ENCODE assay signal across 8 cellular contexts in the genomic region with DNA sequence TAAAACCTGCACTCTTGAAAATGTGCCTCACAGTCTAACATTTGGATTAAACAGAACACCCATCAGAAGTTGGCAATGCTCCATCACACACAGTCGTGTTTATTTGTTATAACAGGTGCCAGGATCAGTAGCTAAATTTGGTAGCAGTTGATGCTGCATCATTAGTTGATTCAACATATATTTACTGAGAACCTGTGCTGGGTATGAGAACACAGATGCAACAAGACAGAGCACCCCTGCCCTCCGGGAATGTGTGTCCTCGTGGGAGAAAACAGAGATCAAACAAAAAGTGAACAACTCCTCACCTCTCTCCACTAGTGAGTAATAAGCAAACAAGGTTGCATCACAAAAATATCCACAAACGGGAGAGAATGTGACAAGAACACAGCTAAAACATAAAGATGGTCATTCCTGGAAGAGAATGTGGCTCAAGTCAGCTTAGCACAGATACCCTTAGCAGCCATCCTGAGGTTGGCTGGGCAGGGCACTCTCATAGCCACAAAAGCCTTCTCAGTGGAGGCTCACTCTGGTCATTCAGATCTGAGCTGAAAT. TPM values are rescaled to one million over a fixed set of nuclear protein-coding genes. Genes with fewer than 3 reads are reported as not detected.
DNase-seq lines count a peak whose midpoint lies in the region; ATAC-seq and TF ChIP-seq lines count a peak whose summit lies in the region.

No MANE protein-coding gene starts in this region.

- BruUV-seq in Panc1 (replicated peaks; lab: Mats Ljungman, UMichigan), result no TSS peak

- CTCF ChIA-PET in Panc1 (lab: Charles Lee), result interaction anchor here (0.6 kb wide), 1 partner anchor 403 kb away, joined by 8 read pairs; no protein-coding TSS in a partner anchor
- CTCF ChIA-PET in CD4-positive, alpha-beta memory T cell (lab: Charles Lee; ENCODE audit: partially characterized antibody), result interaction anchor here (0.9 to 1.4 kb wide), 4 partner anchors 10 to 29 kb away, joined by 3 to 4 read pairs (median 4); no protein-coding TSS in a partner anchor

- POLR2A ChIA-PET in Panc1 (lab: Charles Lee), result no interaction called here
- POLR2A ChIA-PET in CD4-positive, alpha-beta memory T cell (lab: Charles Lee; ENCODE audit: partially characterized antibody), result interaction anchor here (1.2 to 3.3 kb wide), 3 partner anchors 9 to 26 kb away, joined by 7 to 11 read pairs (median 10); a partner anchor contains a TSS

- no peaks in the 10 kb centered on the region for H3K36me3 ChIP-seq in BLaER1 treated with 17β-estradiol and CSF1 and Interleukin-3, amounts not matched to agents 10 nM and 100 nM
- H3K36me3 ChIP-seq in Panc1 (ENCODE audit: control insufficient read depth, insufficient read depth, low read length), result no peaks in the 10 kb centered on the region
- no peaks in the 10 kb centered on the region for H3K36me3 ChIP-seq in gastroesophageal sphincter
- no peaks in the 10 kb centered on the region for H3K36me3 ChIP-seq in CD4-positive, alpha-beta memory T cell (ENCODE audit: insufficient read depth, low read length)

- peaks cover under 1 to 20% (median 15%) of the 10 kb centered on the region in 4 donors for H3K4me1 Mint-ChIP-seq in CD4-positive, alpha-beta memory T cell

- TF ChIP-seq CTCF in Panc1 (IDR thresholded peaks at IDR 0.05) (no peak), gastroesophageal sphincter (IDR thresholded peaks at IDR 0.05) (no peak), GM13977 (IDR thresholded peaks at IDR 0.05; ENCODE audit: extremely low read depth, insufficient read depth, missing control alignments) (no peak)

- peak overlapping the region in 1 of 7 donors; percentile 15 for H3K27ac Mint-ChIP-seq in CD4-positive, alpha-beta memory T cell

- peak overlapping the region in 3 of 11 experiments; percentile 2 to 40 (median 35); a peak in 5 of 22 replicates for H3K9ac ChIP-seq in BLaER1 treated with 17β-estradiol and CSF1 and Interleukin-3, amounts not matched to agents 10 nM and 100 nM

- no peak for TF ChIP-seq EP300 in gastroesophageal sphincter (IDR thresholded peaks at IDR 0.05)

- H3K27me3 ChIP-seq in BLaER1 treated with 17β-estradiol and CSF1 and Interleukin-3, amounts not matched to agents 10 nM and 100 nM, result no peaks in the 10 kb centered on the region
- H3K27me3 ChIP-seq in Panc1 (ENCODE audit: control insufficient read depth, insufficient read depth, low read length) (no peaks in the 10 kb centered on the region), gastroesophageal sphincter (no peaks in the 10 kb centered on the region)
- H3K27me3 ChIP-seq in CD4-positive, alpha-beta memory T cell (ENCODE audit: insufficient read depth, low read length), result no peaks in the 10 kb centered on the region

- H3K4me2 ChIP-seq in BLaER1 treated with 17β-estradiol and CSF1 and Interleukin-3, amounts not matched to agents 10 nM and 100 nM, result peak overlapping the region in 9 of 11 experiments; percentile 15 to 81 (median 63); a peak in 15 of 22 replicates

- no peak for TF ChIP-seq POLR2A in gastroesophageal sphincter (IDR thresholded peaks at IDR 0.05)

- H3K27me3 Mint-ChIP-seq in CD4-positive, alpha-beta memory T cell, result no peaks in the 10 kb centered on the region

- 22 to 29% methylated on average over 4 of the region's 4 CpGs for WGBS in gastroesophageal sphincter (ENCODE audit: low coverage in 1 of 2), 2 donors

- in situ Hi-C loops in Panc1 (cut with HindIII; ENCODE audit: low pct_unique_long_range_greater_than_20kb, low sequenced_read_pairs), result no loop called here
- in situ Hi-C loops in GM13977 (cut with MboI; ENCODE audit: low pct_unique_long_range_greater_than_20kb, low sequenced_read_pairs, unreplicated experiment), result no loop called here

- ATAC-seq in HG03066 (IDR thresholded peaks at IDR 0.05; ENCODE audit: low read depth, unreplicated experiment) (peak; percentile 15), Panc1 (peak; percentile 64), gastroesophageal sphincter (no peak), GM21528 (IDR thresholded peaks at IDR 0.05; ENCODE audit: low FRiP score, unreplicated experiment) (no peak)

- no peaks in the 10 kb centered on the region for H3K36me3 Mint-ChIP-seq in CD4-positive, alpha-beta memory T cell

- peaks cover 18 to 82% (median 48%) of the 10 kb centered on the region in 10 experiments; a peak in 19 of 20 replicates for H3K4me1 ChIP-seq in BLaER1 treated with 17β-estradiol and CSF1 and Interleukin-3, amounts not matched to agents 10 nM and 100 nM
- peaks cover 7% of the 10 kb centered on the region; the same call in 1 of the 2 replicates for H3K4me1 ChIP-seq in Panc1 (ENCODE audit: control insufficient read depth, insufficient read depth, low read length)
- peaks cover 4 to 52% (median 5%) of the 10 kb centered on the region in 3 donors for H3K4me1 ChIP-seq in gastroesophageal sphincter
- H3K4me1 ChIP-seq in CD4-positive, alpha-beta memory T cell (ENCODE audit: insufficient read depth, low read length), result peaks cover 6% of the 10 kb centered on the region

- peaks cover 0 to 26% (median 18%) of the 10 kb centered on the region in 11 experiments; a peak in 16 of 22 replicates for H3K9me3 ChIP-seq in BLaER1 treated with 17β-estradiol and CSF1 and Interleukin-3, amounts not matched to agents 10 nM and 100 nM (replicated peaks in 1 of 11)
- H3K9me3 ChIP-seq in Panc1 (ENCODE audit: control insufficient read depth, insufficient read depth, low read depth, low read length), result no peaks in the 10 kb centered on the region
- no peaks in the 10 kb centered on the region for H3K9me3 ChIP-seq in gastroesophageal sphincter
- no peaks in the 10 kb centered on the region for H3K9me3 ChIP-seq in CD4-positive, alpha-beta memory T cell (ENCODE audit: control insufficient read depth in 1 of 2, low read length in 2 of 2)

- no peak overlapping the region for H3K4me3 Mint-ChIP-seq in CD4-positive, alpha-beta memory T cell

- DNase-seq in Panc1 (ENCODE audit: low read depth, low spot score) (no peak), GM13977 (ENCODE audit: low spot score) (no peak), substantia nigra (lab: John Stamatoyannopoulos, UW) (no peak)
- no peak for DNase-seq in CD4-positive, alpha-beta memory T cell

- H3K9me3 Mint-ChIP-seq in CD4-positive, alpha-beta memory T cell, result no peaks in the 10 kb centered on the region

- H3K4me3 ChIP-seq in BLaER1 treated with 17β-estradiol and CSF1 and Interleukin-3, amounts not matched to agents 10 nM and 100 nM, result no peak overlapping the region
- H3K4me3 ChIP-seq in Panc1 (ENCODE audit: low read depth in 2 of 2, low read length in 2 of 2) (no peak overlapping the region), gastroesophageal sphincter (no peak overlapping the region)
- H3K4me3 ChIP-seq in CD4-positive, alpha-beta memory T cell (ENCODE audit: low read length in 2 of 2), result no peak overlapping the region

- no peaks in the 10 kb centered on the region for H4K20me1 ChIP-seq in BLaER1 treated with 17β-estradiol and CSF1 and Interleukin-3, amounts not matched to agents 10 nM and 100 nM

- peak overlapping the region in 7 of 11 experiments; percentile 34 to 74 (median 62); a peak in 13 of 22 replicates for H3K27ac ChIP-seq in BLaER1 treated with 17β-estradiol and CSF1 and Interleukin-3, amounts not matched to agents 10 nM and 100 nM
- H3K27ac ChIP-seq in Panc1 (ENCODE audit: low read length) (no peak overlapping the region), gastroesophageal sphincter (peak overlapping the region; percentile 69 to 86 (median 74)), substantia nigra (ENCODE audit: low read depth, low read length, poor library complexity, severe bottlenecking) (no peak overlapping the region)
- H3K27ac ChIP-seq in CD4-positive, alpha-beta memory T cell (ENCODE audit: low read depth, low read length), result no peak overlapping the region

- intact Hi-C loops in Panc1 (cut with micrococcal nuclease; ENCODE audit: unreplicated experiment), result no loop called here
- intact Hi-C loops in CD4-positive, alpha-beta memory T cell (cut with micrococcal nuclease), result no loop called here

RNA-seq across cellular contexts. Expression of a gene that starts 26.3 kb away (rescaled TPM):
- total RNA-seq in Panc1 (2021; ENCODE audit: unreplicated experiment), result 58.2 TPM
- polyA plus RNA-seq in Panc1 (2012; ENCODE audit: insufficient read length), result 19.9 TPM
- total RNA-seq in gastroesophageal sphincter, result 100 to 1,000 TPM in 1 of 4 donors, 10 to 100 TPM in 3; 78.2 to 139 (median 92.8) TPM
- total RNA-seq in CD4-positive, alpha-beta memory T cell, result 100 to 1,000 TPM; 138 to 150 TPM
- polyA plus RNA-seq in CD4-positive, alpha-beta memory T cell, result 100 to 1,000 TPM; 106 to 121 TPM

Comparison
In these comparisons a context has a peak if more than half of its experiments do, and no peak if none do; other contexts are left out.
1. H3K27ac ChIP-seq: peak in BLaER1 treated with 17β-estradiol and CSF1 and Interleukin-3, amounts not matched to agents 10 nM and 100 nM (7 of 11) and gastroesophageal sphincter (4 of 4); none in Panc1 (single experiment), CD4-positive, alpha-beta memory T cell (single experiment) and substantia nigra (single experiment).
2. ATAC-seq: peak in HG03066 (single experiment) and Panc1 (single experiment); none in gastroesophageal sphincter (single experiment) and GM21528 (single experiment).